34 cellular contexts compared by ENCODE assay signal in genomic region chr2:71426721-71427120, GRCh38. TPM values are rescaled to one million over a fixed set of nuclear protein-coding genes. Genes with fewer than 3 reads are reported as not detected.
DNase-seq lines count a peak whose midpoint lies in the region; ATAC-seq and TF ChIP-seq lines count a peak whose summit lies in the region.
"Had no signal": no experiment of that assay in that cellular context is flagged by ENCODE, and none has a peak within 500 bp of the region (broad histone marks: within the 10 kb centered on the region; RNA-seq: fewer than 3 reads in every experiment).

No MANE protein-coding gene starts in this region.

- no peak overlapping the region for H2AFZ ChIP-seq in OCI-LY7 (ENCODE audit: low read length)

- CTCF ChIA-PET in OCI-LY7 (lab: Charles Lee; ENCODE audit: unreplicated experiment), result interaction anchor here (0.5 kb wide), 1 partner anchor 96 kb away, joined by 3 read pairs; no protein-coding TSS in a partner anchor

- no peaks in the 10 kb centered on the region for H3K9me3 ChIP-seq in OCI-LY7 (ENCODE audit: low read length)
- no peaks in the 10 kb centered on the region for H3K9me3 ChIP-seq in gastrocnemius medialis
- H3K9me3 ChIP-seq: right atrium auricular region had no signal

- no peaks in the 10 kb centered on the region for H3K27me3 Mint-ChIP-seq in activated naive CD4-positive, alpha-beta T cell treated with anti-CD3 and anti-CD28 coated beads, Interleukin-2, amount 50 U/mL, for 24 hours
- H3K27me3 Mint-ChIP-seq: stimulated activated naive CD8-positive, alpha-beta T cell treated with anti-CD3 and anti-CD28 coated beads, Interleukin-15, amount 100 ng/mL, for 72 hours had no signal

- ATAC-seq in gastrocnemius medialis, result peak; percentile 81 to 83
- no peak for ATAC-seq in GM19452 (IDR thresholded peaks at IDR 0.05; ENCODE audit: unreplicated experiment)
- ATAC-seq: HepG2; left colon; stimulated activated naive CD8-positive, alpha-beta T cell treated with anti-CD3 and anti-CD28 coated beads, Interleukin-15, amount 100 ng/mL, for 72 hours had no signal

- H3K36me3 ChIP-seq in OCI-LY7 (ENCODE audit: insufficient read depth, low read length), result peaks cover 82% of the 10 kb centered on the region
- H3K36me3 ChIP-seq in gastrocnemius medialis, result peaks cover 0 to 62% of the 10 kb centered on the region in 2 donors

- no peak overlapping the region for H3K4me3 Mint-ChIP-seq in activated naive CD4-positive, alpha-beta T cell treated with anti-CD3 and anti-CD28 coated beads, Interleukin-2, amount 50 U/mL, for 24 hours
- H3K4me3 Mint-ChIP-seq: immature natural killer cell; neural crest cell; stimulated activated naive CD8-positive, alpha-beta T cell treated with anti-CD3 and anti-CD28 coated beads, Interleukin-15, amount 100 ng/mL, for 72 hours had no signal

- intact Hi-C loops in OCI-LY7 (cut with micrococcal nuclease; ENCODE audit: unreplicated experiment) (no loop called here), gastrocnemius medialis (cut with DNase I; ENCODE audit: low total_unique reads) (no loop called here)

- no peak for TF ChIP-seq POLR2A in gastrocnemius medialis (IDR thresholded peaks at IDR 0.05)

- H3K9me3 Mint-ChIP-seq in activated naive CD4-positive, alpha-beta T cell treated with anti-CD3 and anti-CD28 coated beads, Interleukin-2, amount 50 U/mL, for 24 hours, result no peaks in the 10 kb centered on the region
- H3K9me3 Mint-ChIP-seq: immature natural killer cell; neural crest cell; stimulated activated naive CD8-positive, alpha-beta T cell treated with anti-CD3 and anti-CD28 coated beads, Interleukin-15, amount 100 ng/mL, for 72 hours had no signal

- TF ChIP-seq CTCF in OCI-LY7 (conservative IDR thresholded peaks at IDR 0.05; ENCODE audit: low read length) (no peak), choroid plexus epithelial cell (conservative IDR thresholded peaks at IDR 0.05; ENCODE audit: low read depth, low read length) (no peak), gastrocnemius medialis (IDR thresholded peaks at IDR 0.05 in 4 of 5, conservative IDR thresholded peaks at IDR 0.05 in 1 of 5) (no peak)

- peaks cover 7% of the 10 kb centered on the region for H3K4me1 Mint-ChIP-seq in activated naive CD4-positive, alpha-beta T cell treated with anti-CD3 and anti-CD28 coated beads, Interleukin-2, amount 50 U/mL, for 24 hours
- H3K4me1 Mint-ChIP-seq: stimulated activated naive CD8-positive, alpha-beta T cell treated with anti-CD3 and anti-CD28 coated beads, Interleukin-15, amount 100 ng/mL, for 72 hours had no signal

- no peaks in the 10 kb centered on the region for H3K79me2 ChIP-seq in OCI-LY7 (ENCODE audit: insufficient read depth, low read depth, low read length)

- H3K36me3 Mint-ChIP-seq in activated naive CD4-positive, alpha-beta T cell treated with anti-CD3 and anti-CD28 coated beads, Interleukin-2, amount 50 U/mL, for 24 hours, result peaks cover 26% of the 10 kb centered on the region

- no peak overlapping the region for H3K4me3 ChIP-seq in OCI-LY7 (ENCODE audit: low read depth, low read length, poor library complexity, severe bottlenecking)
- no peak overlapping the region for H3K4me3 ChIP-seq in choroid plexus epithelial cell (ENCODE audit: low read depth, low read length)
- H3K4me3 ChIP-seq in gastrocnemius medialis, result no peak overlapping the region
- H3K4me3 ChIP-seq: right atrium auricular region, smooth muscle cell had no signal

- in situ Hi-C loops in gastrocnemius medialis (cut with MboI; ENCODE audit: low sequenced_read_pairs in 4 of 4), result no loop called here

- H3K27ac Mint-ChIP-seq in activated naive CD4-positive, alpha-beta T cell treated with anti-CD3 and anti-CD28 coated beads, Interleukin-2, amount 50 U/mL, for 24 hours, result peak overlapping the region; percentile 48

- no peaks in the 10 kb centered on the region for H4K20me1 ChIP-seq in OCI-LY7 (ENCODE audit: insufficient read depth, low read length)

- H3K27ac ChIP-seq in OCI-LY7 (ENCODE audit: low read depth, low read length, poor library complexity, severe bottlenecking), result no peak overlapping the region
- H3K27ac ChIP-seq in gastrocnemius medialis, result peak overlapping the region; percentile 26 to 68 (median 54)
- H3K27ac ChIP-seq: brain microvascular endothelial cell, epithelial cell of prostate, right atrium auricular region had no signal

- no peak overlapping the region for H3K4me2 ChIP-seq in OCI-LY7 (ENCODE audit: low read length)
- H3K4me2 ChIP-seq: smooth muscle cell had no signal

- DNase-seq in activated naive CD4-positive, alpha-beta T cell treated with anti-CD3 and anti-CD28 coated beads, Interleukin-2, amount 50 U/mL, for 16 hours, result no peak
- no peak for DNase-seq in OCI-LY7 (ENCODE audit: low spot score)
- peak; percentile 4 for DNase-seq in choroid plexus epithelial cell (ENCODE audit: low read depth)
- no peak for DNase-seq in gastrocnemius medialis
- no peak for DNase-seq in activated CD8-positive, alpha-beta memory T cell treated with anti-CD3 and anti-CD28 coated beads, Interleukin-2, amount 50 U/mL, for 4 hours
- DNase-seq in A172 (ENCODE audit: low spot score), result no peak
- DNase-seq: ACHN; activated CD4-positive, alpha-beta T cell treated with anti-CD3 and anti-CD28 coated beads for 48 hours; activated naive CD4-positive, alpha-beta T cell; activated T-cell treated with anti-CD3 and anti-CD28 coated beads, Interleukin-2, amount 50 U/mL, for 1 hour; amygdala; brain microvascular endothelial cell; DMS79 treated with DMSO at 0.1 percent for 48 hours; effector CD4-positive, alpha-beta T cell; GDM1; HCEC 1CT; immature natural killer cell; Karpas-422; left colon; MV-4-11; NCI-H1436; NCI-H2081 treated with DMSO at 0.1 percent for 48 hours; NCI-H345; stimulated activated CD4-positive, alpha-beta T cell treated with anti-CD3 and anti-CD28 coated beads, Interleukin-1b, Interleukin-23, amount 100 ng/mL, for 48 hours; stimulated activated naive CD8-positive, alpha-beta T cell treated with anti-CD3 and anti-CD28 coated beads, Interleukin-15, amount 100 ng/mL, for 72 hours; SW 1271; T-helper 9 cell had no signal

- H3K4me1 ChIP-seq in OCI-LY7 (ENCODE audit: insufficient read depth, low read length, poor library complexity, severe bottlenecking) (no peaks in the 10 kb centered on the region), gastrocnemius medialis (peaks cover 6 to 16% of the 10 kb centered on the region in 2 donors)
- H3K4me1 ChIP-seq: right atrium auricular region had no signal

- no peaks in the 10 kb centered on the region for H3K27me3 ChIP-seq in gastrocnemius medialis
- H3K27me3 ChIP-seq: brain microvascular endothelial cell, right atrium auricular region had no signal

- POLR2A ChIA-PET in OCI-LY7 (lab: Charles Lee), result no interaction called here

- TSS peak; percentile 51 for BruUV-seq in OCI-LY7 (replicated peaks; lab: Mats Ljungman, UMichigan)

- H3K9me2 ChIP-seq in OCI-LY7 (ENCODE audit: insufficient read depth, low read length), result no peaks in the 10 kb centered on the region

RNA-seq across cellular contexts. Expression of gene DYSF, which starts 26.6 kb away (rescaled TPM):
- not detected in 2 replicates for total RNA-seq in OCI-LY7 (2014; rRNA removed; shearing (Covaris generic))
- total RNA-seq in OCI-LY7 (2022) (not detected in 2 replicates), gastrocnemius medialis (100 to 1,000 TPM in 2 of 4 donors, 10 to 100 TPM in 2; 40.7 to 267 (median 153) TPM)
- 10.6 and 13.6 TPM in 2 replicates for total RNA-seq in A172 (2014; rRNA removed; shearing (Covaris generic))

Comparison
In these comparisons a context has a peak if more than half of its experiments do, and no peak if none do; other contexts are left out.
1. RNA of gene DYSF, which starts 26.6 kb away (total RNA-seq): 40.7 to 267 TPM in gastrocnemius medialis and 10.6 to 13.6 TPM in A172; not detected in OCI-LY7; every median in the first group is over 10 times any median in the second.